In the genomic region with DNA sequence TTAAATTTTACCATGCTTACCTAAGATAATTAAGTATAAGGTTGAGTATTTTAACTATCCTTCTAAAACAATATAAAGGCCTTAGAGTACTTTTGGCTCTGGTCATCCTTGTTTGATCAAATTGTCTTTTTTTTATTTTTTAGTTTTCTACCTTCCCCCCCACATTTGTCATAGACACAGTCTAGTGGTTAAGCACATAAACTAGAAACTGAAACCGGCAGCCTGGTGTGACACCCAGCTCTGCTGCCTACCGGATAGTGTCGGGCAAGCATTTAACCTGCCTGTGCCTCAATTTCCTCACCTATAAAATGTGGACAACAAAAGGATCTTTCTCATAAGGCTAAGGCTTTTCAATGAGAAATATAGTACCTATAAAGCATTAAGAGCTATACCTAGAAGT, we compare ENCODE assay signal across 8 cellular contexts. TPM values are rescaled to one million over a fixed set of nuclear protein-coding genes. Genes with fewer than 3 reads are reported as not detected.
A peak's percentile ranks its signal among the peaks of the same experiment; 100 is the strongest.
DNase-seq lines count a peak whose midpoint lies in the region; ATAC-seq, FAIRE-seq and TF ChIP-seq lines count a peak whose summit lies in the region.

No MANE protein-coding gene starts in this region.

- H3K4me3 Mint-ChIP-seq in naive B cell: peak overlapping the region; percentile 74 to 90 (median 86)

- H3K36me3 Mint-ChIP-seq in naive B cell: peaks cover 4 to 8% of the 10 kb centered on the region in 2 donors

- no peak overlapping the region for H3K4me3 ChIP-seq in foreskin fibroblast (ENCODE audit: low read depth in 1 of 2, low read length in 2 of 2)

- peak overlapping the region; percentile 93 to 97 (median 96) for H3K27ac Mint-ChIP-seq in naive B cell

- H3K9me3 Mint-ChIP-seq in naive B cell: peaks cover 0 to 4% (median 0%) of the 10 kb centered on the region in 7 donors

- FAIRE-seq in urothelium cell line (lab: Jason Lieb, UNC): no peak

- no peaks in the 10 kb centered on the region for H3K27me3 Mint-ChIP-seq in naive B cell

- H3K4me1 Mint-ChIP-seq in naive B cell: peaks cover 50 to 65% (median 60%) of the 10 kb centered on the region in 3 donors

- ATAC-seq in HG03135 (IDR thresholded peaks at IDR 0.05; ENCODE audit: unreplicated experiment) (peak; percentile 74), naive B cell (ENCODE audit: low read depth in 2 of 2) (peak; percentile 92)

- DNase-seq in GM19238 (ENCODE audit: insufficient read length, low spot score): peak; percentile 65
- peak; percentile 11 to 48 for DNase-seq in activated CD4-positive, alpha-beta T cell treated with anti-CD3 and anti-CD28 coated beads, Interleukin-2, amount 50 U/mL, for 24 hours (ENCODE audit: low read depth in 1 of 2, low spot score in 1 of 2)
- DNase-seq in naive B cell: peak; percentile 70
- no peak for DNase-seq in foreskin melanocyte
- no peak for DNase-seq in urothelium cell line (ENCODE audit: low spot score)
- no peak for DNase-seq in foreskin fibroblast
- DNase-seq in effector CD8-positive, alpha-beta T cell (lab: John Stamatoyannopoulos, UW): no peak

- TF ChIP-seq CTCF in foreskin fibroblast (IDR thresholded peaks at IDR 0.05; ENCODE audit: low read depth, low read length): no peak

RNA-seq across cellular contexts. Expression of gene TULP4, which starts 21.6 kb away (rescaled TPM):
- 10 to 100 TPM in 5 of 6 donors, 1 to 10 TPM in 1; 8.1 to 42.3 (median 39.1) TPM for polyA plus RNA-seq in naive B cell (ENCODE audit: low read depth in 6 of 6)

Comparison
In these comparisons a context has a peak if more than half of its experiments do, and no peak if none do; other contexts are left out.
1. DNase-seq: peak in GM19238 (single experiment), activated CD4-positive, alpha-beta T cell treated with anti-CD3 and anti-CD28 coated beads, Interleukin-2, amount 50 U/mL, for 24 hours (2 of 2) and naive B cell (single experiment); none in foreskin melanocyte (single experiment), urothelium cell line (single experiment), foreskin fibroblast (0 of 2) and effector CD8-positive, alpha-beta T cell (single experiment).